8 cellular contexts compared by ENCODE assay signal in genomic region chr11:118622376-118623290, GRCh38. TPM values are rescaled to one million over a fixed set of nuclear protein-coding genes. Genes with fewer than 3 reads are reported as not detected.
DNase-seq lines count a peak whose midpoint lies in the region; ATAC-seq and TF ChIP-seq lines count a peak whose summit lies in the region.

No MANE protein-coding gene starts in this region.

- intact Hi-C loops in Caco-2 (cut with micrococcal nuclease; ENCODE audit: unreplicated experiment) = loop anchor here (5.0 kb wide), 1 partner anchor 290 kb away; no protein-coding TSS in a partner anchor

- CTCF ChIA-PET in Caco-2 (lab: Charles Lee) = interaction anchor here (1.3 to 3.2 kb wide), 6 partner anchors 13 to 50 kb away, joined by 5 to 29 read pairs (median 18); partner anchors contain the start of genes ARCN1 and PHLDB1
- CTCF ChIA-PET in activated CD8-positive, alpha-beta T cell treated with anti-CD3 and anti-CD28 coated beads, Interleukin-2, amount 10 ng/mL, durations not matched to agents 7 days and 5 days (lab: Charles Lee) = interaction anchor here (0.8 to 1.2 kb wide), 2 partner anchors 14 to 28 kb away, joined by 4 to 6 read pairs; no protein-coding TSS in a partner anchor

- no peak for TF ChIP-seq POLR2A in tibial nerve (IDR thresholded peaks at IDR 0.05)

- peak overlapping the region; percentile 63 for H3K4me3 ChIP-seq in Caco-2 (ENCODE audit: low read depth, low read length)
- H3K4me3 ChIP-seq in tibial nerve = peak overlapping the region in 1 of 4 donors; percentile 53

- peaks cover 18% of the 10 kb centered on the region for H3K36me3 Mint-ChIP-seq in Caco-2 (ENCODE audit: insufficient read depth, unreplicated experiment)
- H3K36me3 Mint-ChIP-seq in activated CD8-positive, alpha-beta T cell treated with anti-CD3 and anti-CD28 coated beads, Interleukin-2, amount 10 ng/mL, durations not matched to agents 7 days and 5 days (ENCODE audit: low read depth) = no peaks in the 10 kb centered on the region

- H3K27me3 ChIP-seq in Caco-2 (replicated peaks; ENCODE audit: control insufficient read depth, insufficient read depth, low read length) (no peaks in the 10 kb centered on the region), tibial nerve (no peaks in the 10 kb centered on the region)

- POLR2A ChIA-PET in Caco-2 (lab: Charles Lee) = interaction anchor here (0.5 to 2.2 kb wide), 3 partner anchors 9 to 15 kb away, joined by 3 to 13 read pairs (median 4); partner anchors contain the start of gene PHLDB1
- POLR2A ChIA-PET in activated CD8-positive, alpha-beta T cell treated with anti-CD3 and anti-CD28 coated beads, Interleukin-2, amount 10 ng/mL, durations not matched to agents 7 days and 5 days (lab: Charles Lee) = interaction anchor here (1.3 kb wide), 1 partner anchor 169 kb away, joined by 4 read pairs; the partner anchor contains the start of gene DDX6

- TF ChIP-seq CTCF in Caco-2 (IDR thresholded peaks at IDR 0.05; ENCODE audit: insufficient read depth in 1 of 2, low read depth in 1 of 2, low read length in 1 of 2, severe bottlenecking in 1 of 2, unreplicated experiment in 1 of 2) (no peak), tibial nerve (IDR thresholded peaks at IDR 0.05) (no peak)

- DNase-seq in Caco-2 = no peak
- peak; percentile 45 for DNase-seq in NCI-H2107 (lab: John Stamatoyannopoulos, UW)
- DNase-seq in T47D (ENCODE audit: low read depth in 1 of 2, low spot score in 1 of 2) = peak; percentile 69 to 95
- peak; percentile 78 for DNase-seq in left kidney (ENCODE audit: low read depth, low spot score)
- no peak for DNase-seq in tibial nerve (ENCODE audit: low spot score in 2 of 2)
- DNase-seq in activated CD8-positive, alpha-beta T cell treated with anti-CD3 and anti-CD28 coated beads, Interleukin-2, amount 10 ng/mL, durations not matched to agents 7 days and 5 days = no peak
- no peak for DNase-seq in GM19238 (ENCODE audit: insufficient read length, low spot score)

- no peak overlapping the region for H3K27ac Mint-ChIP-seq in Caco-2 (ENCODE audit: unreplicated experiment)
- H3K27ac Mint-ChIP-seq in activated CD8-positive, alpha-beta T cell treated with anti-CD3 and anti-CD28 coated beads, Interleukin-2, amount 10 ng/mL, durations not matched to agents 7 days and 5 days = no peak overlapping the region

- BruUV-seq in Caco-2 (replicated peaks; lab: Mats Ljungman, UMichigan) = no TSS peak

- H3K36me3 ChIP-seq in Caco-2 (ENCODE audit: control insufficient read depth, insufficient read depth, low read length) = peaks cover 5% of the 10 kb centered on the region; the same call in 1 of the 2 replicates
- H3K36me3 ChIP-seq in tibial nerve = peaks cover 0 to 39% (median 4%) of the 10 kb centered on the region in 3 donors

- in situ Hi-C loops in T47D (cut with HindIII; ENCODE audit: low pct_unique_long_range_greater_than_20kb, low sequenced_read_pairs) = no loop called here

- peak overlapping the region; percentile 87 for H3K4me3 Mint-ChIP-seq in Caco-2 (ENCODE audit: unreplicated experiment)
- no peak overlapping the region for H3K4me3 Mint-ChIP-seq in activated CD8-positive, alpha-beta T cell treated with anti-CD3 and anti-CD28 coated beads, Interleukin-2, amount 10 ng/mL, durations not matched to agents 7 days and 5 days

- no peak for TF ChIP-seq EP300 in tibial nerve (IDR thresholded peaks at IDR 0.05)

- ATAC-seq in activated CD8-positive, alpha-beta T cell treated with anti-CD3 and anti-CD28 coated beads, Interleukin-2, amount 10 ng/mL, durations not matched to agents 7 days and 5 days = no peak
- ATAC-seq in HG03439 (IDR thresholded peaks at IDR 0.05; ENCODE audit: unreplicated experiment) = no peak

- H3K9me3 ChIP-seq in Caco-2 (no peaks in the 10 kb centered on the region), tibial nerve (no peaks in the 10 kb centered on the region)

- peaks cover 32% of the 10 kb centered on the region for H3K4me1 Mint-ChIP-seq in Caco-2 (ENCODE audit: low read depth, unreplicated experiment)
- peaks cover 6% of the 10 kb centered on the region for H3K4me1 Mint-ChIP-seq in activated CD8-positive, alpha-beta T cell treated with anti-CD3 and anti-CD28 coated beads, Interleukin-2, amount 10 ng/mL, durations not matched to agents 7 days and 5 days (ENCODE audit: low read depth)

- H3K27me3 Mint-ChIP-seq in Caco-2 (ENCODE audit: insufficient read depth, unreplicated experiment) = no peaks in the 10 kb centered on the region
- H3K27me3 Mint-ChIP-seq in activated CD8-positive, alpha-beta T cell treated with anti-CD3 and anti-CD28 coated beads, Interleukin-2, amount 10 ng/mL, durations not matched to agents 7 days and 5 days (ENCODE audit: low read depth) = peaks cover 16% of the 10 kb centered on the region

- 27 to 33% methylated on average over 9 of the region's 9 CpGs for WGBS in tibial nerve, 2 donors

- H3K4me1 ChIP-seq in Caco-2 (peaks cover 41% of the 10 kb centered on the region), tibial nerve (peaks cover 5 to 69% (median 55%) of the 10 kb centered on the region in 4 donors)

- peak overlapping the region; percentile 61 to 99 (median 86) for H3K27ac ChIP-seq in tibial nerve

- H3K9me3 Mint-ChIP-seq in Caco-2 (ENCODE audit: unreplicated experiment) = no peaks in the 10 kb centered on the region
- no peaks in the 10 kb centered on the region for H3K9me3 Mint-ChIP-seq in activated CD8-positive, alpha-beta T cell treated with anti-CD3 and anti-CD28 coated beads, Interleukin-2, amount 10 ng/mL, durations not matched to agents 7 days and 5 days (ENCODE audit: insufficient read depth)

RNA-seq across cellular contexts. Expression of gene PHLDB1, which starts 15.2 kb away (rescaled TPM):
- total RNA-seq in Caco-2 (2022) (72.1 and 73.6 TPM in 2 replicates), tibial nerve (100 to 1,000 TPM; 299 to 365 (median 323) TPM)
- under 1 TPM; 0.63 to 0.76 TPM for total RNA-seq in activated CD8-positive, alpha-beta T cell treated with anti-CD3 and anti-CD28 coated beads, Interleukin-2, amount 10 ng/mL, durations not matched to agents 7 days and 5 days

RNA-seq across cellular contexts. Expression of gene ARCN1, which starts 50.4 kb away (rescaled TPM):
- total RNA-seq in Caco-2 (2022) (313 and 330 TPM in 2 replicates), tibial nerve (10 to 100 TPM; 74.3 to 94.8 (median 88.5) TPM)
- total RNA-seq in activated CD8-positive, alpha-beta T cell treated with anti-CD3 and anti-CD28 coated beads, Interleukin-2, amount 10 ng/mL, durations not matched to agents 7 days and 5 days = 100 to 1,000 TPM; 106 to 109 TPM

RNA-seq across cellular contexts. Expression of gene TREH, which starts 56.8 kb away (rescaled TPM):
- not detected in 2 replicates for total RNA-seq in Caco-2 (2022)
- total RNA-seq in tibial nerve = not detected
- not detected for total RNA-seq in activated CD8-positive, alpha-beta T cell treated with anti-CD3 and anti-CD28 coated beads, Interleukin-2, amount 10 ng/mL, durations not matched to agents 7 days and 5 days

RNA-seq across cellular contexts. Expression of gene IFT46, which starts 56.9 kb away (rescaled TPM):
- total RNA-seq in Caco-2 (2022) (26.8 and 30.6 TPM in 2 replicates), tibial nerve (10 to 100 TPM; 30.3 to 44.4 (median 35.4) TPM)
- 10 to 100 TPM; 12.0 to 12.3 TPM for total RNA-seq in activated CD8-positive, alpha-beta T cell treated with anti-CD3 and anti-CD28 coated beads, Interleukin-2, amount 10 ng/mL, durations not matched to agents 7 days and 5 days

Comparison
In these comparisons a context has a peak if more than half of its experiments do, and no peak if none do; other contexts are left out.
1. DNase-seq: peak in NCI-H2107 (single experiment), T47D (2 of 2) and left kidney (single experiment); none in Caco-2 (0 of 2), tibial nerve (0 of 2), activated CD8-positive, alpha-beta T cell treated with anti-CD3 and anti-CD28 coated beads, Interleukin-2, amount 10 ng/mL, durations not matched to agents 7 days and 5 days (single experiment) and GM19238 (single experiment).
2. RNA of gene PHLDB1, which starts 15.2 kb away (total RNA-seq): 299 to 365 TPM in tibial nerve and 72.1 to 73.6 TPM in Caco-2; 0.63 to 0.76 TPM in activated CD8-positive, alpha-beta T cell treated with anti-CD3 and anti-CD28 coated beads, Interleukin-2, amount 10 ng/mL, durations not matched to agents 7 days and 5 days; every median in the first group is over 10 times any median in the second.